In the genomic region with DNA sequence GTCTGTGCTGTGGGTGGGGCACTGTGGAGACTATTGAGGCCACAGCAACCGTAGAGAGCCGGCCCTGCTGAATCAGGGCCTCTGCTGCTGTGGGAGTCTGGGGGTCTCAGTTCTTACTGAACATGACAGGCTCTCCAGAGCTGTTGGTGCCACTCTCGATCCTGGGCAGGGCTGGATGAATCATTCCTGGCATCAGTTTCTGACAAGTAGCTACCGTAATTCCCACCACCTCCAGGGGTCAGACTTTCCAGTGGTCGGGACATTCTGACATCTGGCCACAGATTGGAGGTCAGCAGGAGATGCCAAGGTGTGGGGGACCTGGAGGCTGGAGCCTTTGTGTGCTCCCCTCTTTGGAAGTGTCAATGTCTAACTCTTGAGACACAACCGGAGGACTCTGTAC, we compare ENCODE assay signal across 22 cellular contexts.
"Had no signal": no experiment of that assay in that cellular context is flagged by ENCODE, and none has a peak within 500 bp of the region (broad histone marks: within the 10 kb centered on the region; RNA-seq: fewer than 3 reads in every experiment).

No MANE protein-coding gene starts in this region.

- H3K27me3 ChIP-seq: transverse colon had no signal

- H3K4me3 ChIP-seq: mucosa of descending colon, transverse colon had no signal

- ATAC-seq: esophagus mucosa; left cardiac atrium; mucosa of descending colon; sciatic nerve; stimulated activated effector memory CD8-positive, alpha-beta T cell treated with anti-CD3 and anti-CD28 coated beads, Interleukin-12 subunit alpha, Interleukin-12 subunit beta, amount 100 ng/mL, for 72 hours; stimulated activated naive CD8-positive, alpha-beta T cell treated with anti-CD3 and anti-CD28 coated beads, Interleukin-15, amount 100 ng/mL, for 72 hours; T-helper 17 cell had no signal

- DNase-seq: activated CD4-positive, alpha-beta T cell treated with anti-CD3 and anti-CD28 coated beads for 4 hours; activated CD4-positive, alpha-beta T cell treated with anti-CD3 and anti-CD28 coated beads, Interleukin-2, amount 50 U/mL, for 48 hours; activated CD4-positive, CD25-positive, alpha-beta regulatory T cell; activated effector memory CD4-positive, alpha-beta T cell treated with anti-CD3 and anti-CD28 coated beads, Interleukin-2, amount 50 U/mL, for 16 hours; activated naive CD4-positive, alpha-beta T cell treated with anti-CD3 and anti-CD28 coated beads, Interleukin-2, amount 10 ng/mL, durations not matched to agents 7 days and 5 days; activated T-cell treated with anti-CD3 and anti-CD28 coated beads for 4 hours; aorta; central memory CD4-positive, alpha-beta T cell; effector memory CD4-positive, alpha-beta T cell; glutamatergic neuron; hippocampal formation; left cardiac atrium; mesenchymal stem cell; mucosa of descending colon; small intestine; stimulated activated CD4-positive, alpha-beta T cell treated with anti-CD3 and anti-CD28 coated beads, Interleukin-2, amount 100 ng/mL, for 24 hours; stimulated activated naive CD8-positive, alpha-beta T cell treated with anti-CD3 and anti-CD28 coated beads, Interleukin-15, amount 100 ng/mL, for 72 hours; T-helper 17 cell; transverse colon had no signal

- H3K36me3 ChIP-seq: transverse colon had no signal

- H3K9me3 ChIP-seq: transverse colon had no signal

- H3K4me1 ChIP-seq: transverse colon had no signal

- H3K27ac ChIP-seq: transverse colon had no signal
